ENCODE assay signal across 16 cellular contexts in the genomic region with DNA sequence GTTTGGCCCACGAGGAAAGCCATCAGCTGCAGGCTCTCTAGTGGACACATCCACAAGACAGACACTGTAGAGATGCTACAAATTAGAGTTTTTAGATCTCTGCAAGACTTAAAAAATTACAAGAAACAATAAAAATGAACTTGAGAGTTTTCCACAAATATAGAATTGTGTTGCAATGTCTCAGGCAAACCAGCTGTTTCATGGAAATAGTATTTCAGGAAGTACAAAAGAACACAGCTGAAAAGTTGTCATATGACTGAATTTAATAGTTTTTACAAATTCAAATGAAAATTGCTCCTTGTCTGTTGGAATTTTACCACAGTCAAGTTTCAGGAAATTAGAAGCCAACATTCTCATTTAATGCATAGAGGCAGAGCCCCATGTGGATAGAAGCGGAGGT.
A peak's percentile ranks its signal among the peaks of the same experiment; 100 is the strongest.
DNase-seq lines count a peak whose midpoint lies in the region; ATAC-seq and TF ChIP-seq lines count a peak whose summit lies in the region.
"Had no signal": no experiment of that assay in that cellular context is flagged by ENCODE, and none has a peak within 500 bp of the region (broad histone marks: within the 10 kb centered on the region; RNA-seq: fewer than 3 reads in every experiment).

No MANE protein-coding gene starts in this region.

- 67% methylated on average over 1 of the region's 2 CpGs; no CpG with 5 or more reads in 1 of the 2 experiments for WGBS in IMR-90 (ENCODE audit: extremely low coverage in 2 of 2, insufficient read length in 1 of 2), 2 experiments

- H4K91ac ChIP-seq in IMR-90 (ENCODE audit: insufficient read depth, low read depth, low read length) = no peak overlapping the region

- no peak overlapping the region for H2AFZ ChIP-seq in IMR-90 (replicated peaks; ENCODE audit: low read length, poor library complexity)

- no peak overlapping the region for H3K9ac ChIP-seq in IMR-90 (ENCODE audit: low read depth, low read length)

- H2BK120ac ChIP-seq in IMR-90 (ENCODE audit: low read depth, low read length) = no peak overlapping the region

- POLR2A ChIA-PET in IMR-90 (lab: Charles Lee; ENCODE audit: unreplicated experiment) = no interaction called here

- H2BK15ac ChIP-seq in IMR-90 (ENCODE audit: low read depth, low read length) = no peak overlapping the region

- H3K79me1 ChIP-seq in IMR-90 (ENCODE audit: low read depth in 1 of 2, low read length in 2 of 2) = no peaks in the 10 kb centered on the region; a peak in 1 of 4 replicates

- ATAC-seq in IMR-90 (ENCODE audit: low read depth) (0 out of 2 replicates have a peak, but pooled peaks have one; percentile 11), sciatic nerve (peak; percentile 50), HG02840 (IDR thresholded peaks at IDR 0.05; ENCODE audit: low FRiP score, unreplicated experiment) (no peak)
- ATAC-seq: HepG2 had no signal

- no peak for TF ChIP-seq CTCF in AG10803 (conservative IDR thresholded peaks at IDR 0.05; ENCODE audit: low read length)
- TF ChIP-seq CTCF in IMR-90 (conservative IDR thresholded peaks at IDR 0.05; ENCODE audit: low read depth, low read length) = no peak

- intact Hi-C loops in IMR-90 (cut with micrococcal nuclease) = no loop called here
- intact Hi-C loops in sciatic nerve (cut with DNase I) = no loop called here

- peak overlapping the region; percentile 29; the same call in 1 of the 2 replicates for H3K27ac ChIP-seq in IMR-90 (ENCODE audit: insufficient read depth, low read length)

- in situ Hi-C loops in IMR-90 (cut with MboI; ENCODE audit: low sequenced_read_pairs) = no loop called here

- TF ChIP-seq POLR2A in IMR-90 (IDR thresholded peaks at IDR 0.05; ENCODE audit: low read depth, low read length) = no peak

- H3K27me3 ChIP-seq in IMR-90 (ENCODE audit: control insufficient read depth, insufficient read depth, low read length) = no peaks in the 10 kb centered on the region

- CTCF ChIA-PET in IMR-90 (lab: Yijun Ruan, JAX) = interaction anchor here (1.7 kb wide), 1 partner anchor 9 kb away, joined by 6 read pairs; no protein-coding TSS in a partner anchor

- peaks cover 11% of the 10 kb centered on the region for H3K4me1 ChIP-seq in IMR-90 (ENCODE audit: control insufficient read depth, insufficient read depth, low read length)

- peak; percentile 33 for DNase-seq in AG10803 (ENCODE audit: low read depth)
- DNase-seq in IMR-90 = no peak
- DNase-seq in fibroblast of gingiva (ENCODE audit: low read depth) = peak; percentile 17
- DNase-seq in sciatic nerve (ENCODE audit: low spot score) = no peak
- no peak for DNase-seq in iPS-NIHi7 (ENCODE audit: extremely low spot score)
- DNase-seq in NCI-H2196 treated with DMSO at 0.1 percent for 48 hours (lab: John Stamatoyannopoulos, UW; ENCODE audit: unreplicated experiment) = no peak
- no peak for DNase-seq in DMS53 (lab: John Stamatoyannopoulos, UW)
- DNase-seq: AML-193; CD4-positive, alpha-beta T cell; HFFc6; MM.1S; NCI-H1930; NCI-H2171 treated with DMSO at 0.1 percent for 48 hours; NCI-H510A had no signal

- no peak overlapping the region for H3K4me2 ChIP-seq in IMR-90 (ENCODE audit: low read depth, low read length)

- dilution Hi-C loops in IMR-90 (cut with HindIII; ENCODE audit: low sequenced_read_pairs, unreplicated experiment) = no loop called here

- H3K23ac ChIP-seq in IMR-90 (ENCODE audit: low read depth, low read length) = no peak overlapping the region

- H3K14ac ChIP-seq in IMR-90 (replicated peaks; ENCODE audit: low read depth, low read length) = no peak overlapping the region

- H3K4ac ChIP-seq in IMR-90 (ENCODE audit: low read depth, low read length) = no peak overlapping the region

- TF ChIP-seq RAD21 in IMR-90 (IDR thresholded peaks at IDR 0.05; ENCODE audit: low read length) = no peak

- no TSS peak for BruUV-seq in IMR-90 (replicated peaks; lab: Mats Ljungman, UMichigan)

- H2AK5ac ChIP-seq in IMR-90 (ENCODE audit: low read depth, low read length) = no peak overlapping the region

- H3K9me3 ChIP-seq in IMR-90 (ENCODE audit: control insufficient read depth, insufficient read depth, low read length) = no peaks in the 10 kb centered on the region

- no peak overlapping the region for H4K8ac ChIP-seq in IMR-90 (ENCODE audit: low read depth in 2 of 2, low read length in 2 of 2)

- H2BK5ac ChIP-seq in IMR-90 (ENCODE audit: low read depth, low read length, poor library complexity, severe bottlenecking) = no peak overlapping the region

- peak overlapping the region; percentile 16; the same call in 1 of the 2 replicates for H4K5ac ChIP-seq in IMR-90 (ENCODE audit: low read depth, low read length)

- no peak overlapping the region for H3K4me3 ChIP-seq in AG10803 (ENCODE audit: low read length)
- H3K4me3 ChIP-seq in IMR-90 (ENCODE audit: insufficient read depth, low read depth, low read length) = no peak overlapping the region

- peaks cover 36% of the 10 kb centered on the region for H3K36me3 ChIP-seq in IMR-90 (ENCODE audit: control insufficient read depth, insufficient read depth, low read length)

- no peak overlapping the region for H3K56ac ChIP-seq in IMR-90 (ENCODE audit: extremely low read depth, insufficient read depth, low read length)

- H4K20me1 ChIP-seq in IMR-90 (ENCODE audit: insufficient read depth, low read length) = no peaks in the 10 kb centered on the region

- peak overlapping the region; percentile 6; the same call in 1 of the 2 replicates for H3K18ac ChIP-seq in IMR-90 (ENCODE audit: low read depth, low read length)

- H2AK9ac ChIP-seq in IMR-90 (replicated peaks; ENCODE audit: low read depth, low read length, poor library complexity) = no peak overlapping the region

- no peak overlapping the region for H2BK20ac ChIP-seq in IMR-90 (ENCODE audit: low read depth, low read length)

- H3K9me1 ChIP-seq in IMR-90 (ENCODE audit: insufficient read depth, low read length) = peaks cover 5% of the 10 kb centered on the region

TF ChIP-seq in IMR-90, 13 proteins besides CTCF, POLR2A, EP300 and RAD21:
- no peak for TF ChIP-seq BHLHE40 (IDR thresholded peaks at IDR 0.05; ENCODE audit: low read depth, low read length)
- TF ChIP-seq CEBPB (IDR thresholded peaks at IDR 0.05; ENCODE audit: low read depth, low read length) = 0 out of 2 replicates have a peak, but pooled peaks have one; percentile 22

Comparison
In these comparisons a context has a peak if more than half of its experiments do, and no peak if none do; other contexts are left out.
1. DNase-seq: peak in AG10803 (single experiment) and fibroblast of gingiva (single experiment); none in IMR-90 (single experiment), sciatic nerve (single experiment), iPS-NIHi7 (single experiment), NCI-H2196 treated with DMSO at 0.1 percent for 48 hours (single experiment) and DMS53 (single experiment).